8 cellular contexts compared by ENCODE assay signal in genomic region chr7:135320277-135320676, GRCh38.
DNase-seq lines count a peak whose midpoint lies in the region; ATAC-seq and TF ChIP-seq lines count a peak whose summit lies in the region.

No MANE protein-coding gene starts in this region.

- no peak overlapping the region for H3K9ac ChIP-seq in MM.1S (ENCODE audit: low read length)

- H3K4me1 ChIP-seq in MM.1S (ENCODE audit: low read length): no peaks in the 10 kb centered on the region

- H2AFZ ChIP-seq in MM.1S (ENCODE audit: low read length): no peak overlapping the region

- H4K20me1 ChIP-seq in MM.1S (ENCODE audit: insufficient read depth, low read length): no peaks in the 10 kb centered on the region

- no peaks in the 10 kb centered on the region for H3K9me3 ChIP-seq in MM.1S (replicated peaks; ENCODE audit: insufficient read depth, low read length)

- TF ChIP-seq CTCF in cardiac fibroblast (IDR thresholded peaks at IDR 0.05; ENCODE audit: low read depth, low read length) (no peak), mesothelial cell of epicardium (IDR thresholded peaks at IDR 0.05; ENCODE audit: unreplicated experiment) (no peak), MM.1S (IDR thresholded peaks at IDR 0.05; ENCODE audit: low read length) (no peak)

- H3K4me2 ChIP-seq in MM.1S (ENCODE audit: low read depth, low read length): no peak overlapping the region

- H3K9me3 Mint-ChIP-seq in mesothelial cell of epicardium: no peaks in the 10 kb centered on the region

- H3K27ac ChIP-seq in MM.1S (ENCODE audit: low read length): no peak overlapping the region

- H3K27me3 Mint-ChIP-seq in mesothelial cell of epicardium (ENCODE audit: low read depth): peaks cover 4% of the 10 kb centered on the region

- no peaks in the 10 kb centered on the region for H3K36me3 ChIP-seq in MM.1S (replicated peaks; ENCODE audit: insufficient read depth, low read length)

- ATAC-seq in GM21381 (IDR thresholded peaks at IDR 0.05; ENCODE audit: unreplicated experiment): no peak

- H3K27ac Mint-ChIP-seq in mesothelial cell of epicardium: peak overlapping the region; percentile 4

- H3K4me1 Mint-ChIP-seq in mesothelial cell of epicardium: peaks cover 14% of the 10 kb centered on the region

- H3K4me3 ChIP-seq in cardiac fibroblast (replicated peaks in 1 of 2; ENCODE audit: low read depth in 2 of 2, low read length in 2 of 2): no peak overlapping the region
- H3K4me3 ChIP-seq in MM.1S (ENCODE audit: low read length): no peak overlapping the region

- no peaks in the 10 kb centered on the region for H3K79me2 ChIP-seq in MM.1S (ENCODE audit: low read length)

- H3K4me3 Mint-ChIP-seq in mesothelial cell of epicardium: no peak overlapping the region

- H3K36me3 Mint-ChIP-seq in mesothelial cell of epicardium: no peaks in the 10 kb centered on the region

- H3K27me3 ChIP-seq in MM.1S (replicated peaks; ENCODE audit: insufficient read depth, low read length): no peaks in the 10 kb centered on the region

- H3K9me2 ChIP-seq in MM.1S (replicated peaks; ENCODE audit: insufficient read depth, low read length): no peaks in the 10 kb centered on the region

- no peaks in the 10 kb centered on the region for H3F3A ChIP-seq in MM.1S (ENCODE audit: insufficient read depth, low read length)

- DNase-seq in AG20443 (ENCODE audit: low spot score) (peak; percentile 59), NCI-H1694 treated with DMSO at 0.1 percent for 48 hours (lab: John Stamatoyannopoulos, UW) (peak; percentile 10), cardiac fibroblast (ENCODE audit: low read depth in 2 of 2) (peak; percentile 91 to 94), mesothelial cell of epicardium (ENCODE audit: low spot score in 2 of 2, unreplicated experiment in 2 of 2) (peak; percentile 44 to 82), MM.1S (no peak), NCI-H187 treated with DMSO at 0.1 percent for 48 hours (lab: John Stamatoyannopoulos, UW) (no peak), UCSD-AML1 (lab: John Stamatoyannopoulos, UW; ENCODE audit: unreplicated experiment) (no peak)

Comparison
In these comparisons a context has a peak if more than half of its experiments do, and no peak if none do; other contexts are left out.
1. DNase-seq: peak in AG20443 (single experiment), NCI-H1694 treated with DMSO at 0.1 percent for 48 hours (single experiment), cardiac fibroblast (2 of 2) and mesothelial cell of epicardium (2 of 2); none in MM.1S (single experiment), NCI-H187 treated with DMSO at 0.1 percent for 48 hours (single experiment) and UCSD-AML1 (single experiment).